In genomic region chr4:41665808-41666207, GRCh38 we compare ENCODE assay signal across 22 cellular contexts.
"Had no signal": no experiment of that assay in that cellular context is flagged by ENCODE, and none has a peak within 500 bp of the region (broad histone marks: within the 10 kb centered on the region; RNA-seq: fewer than 3 reads in every experiment).

No MANE protein-coding gene starts in this region.

- DNase-seq: IMR-90, Karpas-422, KG1, MG63, NCI-H1092 treated with DMSO at 0.1 percent for 48 hours, NCI-H1436, NCI-H187, NCI-H2029, NCI-H2081 treated with DMSO at 0.1 percent for 48 hours, NCI-H2171, NCI-H226, NCI-H446, NCI-H510A, NCI-H524 treated with DMSO at 0.1 percent for 48 hours, NCI-H69, NCI-H774, Right ventricle myocardium superior, RPMI8226, SIG-M5 had no signal

- FAIRE-seq: HepG2, RCC 7860 had no signal

- H3K4me3 ChIP-seq: MG63, SJSA1 had no signal
